8 cellular contexts compared by ENCODE assay signal in the genomic region with DNA sequence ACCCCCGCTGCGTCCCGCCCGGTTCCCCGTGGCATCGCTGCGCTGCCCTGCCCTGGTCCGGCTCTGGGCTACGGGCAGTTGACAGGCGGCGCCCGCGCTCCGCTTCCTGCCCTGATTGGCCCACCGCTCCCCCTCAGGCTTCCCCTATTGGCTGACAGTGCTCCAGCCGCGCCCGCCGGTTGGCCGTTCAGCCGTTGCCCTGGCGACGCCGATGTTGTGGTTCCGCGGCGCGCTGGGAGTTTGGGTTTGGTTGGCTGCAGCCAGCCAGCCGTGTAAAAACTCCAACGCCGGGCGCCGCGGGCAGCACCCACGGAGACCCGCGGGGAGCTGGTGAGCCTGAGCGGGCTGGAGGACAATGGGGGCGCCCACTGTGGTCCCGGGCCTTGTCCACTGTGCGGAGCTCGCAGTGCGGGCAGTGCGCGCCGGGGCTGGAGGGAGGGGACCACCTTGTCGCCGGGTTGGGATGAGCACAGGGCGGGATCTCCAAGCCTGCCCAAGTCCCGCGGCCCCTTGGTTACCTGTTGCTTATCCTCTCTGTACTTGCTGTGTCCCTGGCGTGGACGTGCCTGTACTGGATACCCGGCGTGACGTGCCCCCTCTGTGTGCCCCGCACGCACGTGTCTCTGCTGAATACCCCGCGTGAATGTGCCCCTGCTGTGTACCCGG. TPM values are rescaled to one million over a fixed set of nuclear protein-coding genes. Genes with fewer than 3 reads are reported as not detected.
DNase-seq lines count a peak whose midpoint lies in the region; ATAC-seq and TF ChIP-seq lines count a peak whose summit lies in the region.

A gene (plus strand): TSS at position 243 of the 666 bp plus-strand sequence. CDS start 766 bp downstream, outside the sequence.

- H3K27me3 ChIP-seq in CD4-positive, alpha-beta memory T cell (ENCODE audit: insufficient read depth, low read length): no peaks in the 10 kb centered on the region
- H3K27me3 ChIP-seq in NT2/D1 (ENCODE audit: insufficient read depth, insufficient read length): peaks cover 52% of the 10 kb centered on the region

- no peaks in the 10 kb centered on the region for H3K36me3 ChIP-seq in CD4-positive, alpha-beta memory T cell (ENCODE audit: insufficient read depth, low read length)
- H3K36me3 ChIP-seq in NT2/D1 (ENCODE audit: insufficient read depth, insufficient read length, low read length): no peaks in the 10 kb centered on the region

- peak within 1 kb of the TSS; percentile 54 for H3K9ac ChIP-seq in NT2/D1 (ENCODE audit: insufficient read length, low read depth)

- peak within 1 kb of the TSS; percentile 11 for H3K27ac ChIP-seq in CD4-positive, alpha-beta memory T cell (ENCODE audit: low read depth, low read length)

- CTCF ChIA-PET in CD4-positive, alpha-beta memory T cell (lab: Charles Lee; ENCODE audit: partially characterized antibody): interaction anchor here (1.2 to 1.5 kb wide), 2 partner anchors 43 to 50 kb away, joined by 3 to 4 read pairs; no protein-coding TSS in a partner anchor

- POLR2A ChIA-PET in CD4-positive, alpha-beta memory T cell (lab: Charles Lee; ENCODE audit: partially characterized antibody): interaction anchor here (1.2 to 2.4 kb wide), 5 partner anchors 12 to 54 kb away, joined by 3 to 13 read pairs (median 4); a partner anchor contains a TSS

- H3K4me1 ChIP-seq in CD4-positive, alpha-beta memory T cell (ENCODE audit: insufficient read depth, low read length): peaks cover 7% of the 10 kb centered on the region
- peaks cover 11% of the 10 kb centered on the region for H3K4me1 ChIP-seq in NT2/D1 (ENCODE audit: insufficient read depth, insufficient read length)

- H3K27ac Mint-ChIP-seq in CD4-positive, alpha-beta memory T cell: peak within 1 kb of the TSS; percentile 43 to 96 (median 88)
- H3K27ac Mint-ChIP-seq in activated T-helper 1 cell treated with anti-CD3 and anti-CD28 coated beads, Interleukin-12 subunit alpha, Interleukin-12 subunit beta, Interleukin-2, Interleukin-4 antibody, amounts not matched to agents 30 ng/mL and 10 ng/mL and 1 ng/mL, durations not matched to agents 14 hours and 24 hours and 36 hours: peak within 1 kb of the TSS; percentile 72
- peak within 1 kb of the TSS; percentile 11 to 88 (median 59) for H3K27ac Mint-ChIP-seq in naive B cell

- H3K36me3 Mint-ChIP-seq in CD4-positive, alpha-beta memory T cell: no peaks in the 10 kb centered on the region
- H3K36me3 Mint-ChIP-seq in activated T-helper 1 cell treated with anti-CD3 and anti-CD28 coated beads, Interleukin-12 subunit alpha, Interleukin-12 subunit beta, Interleukin-2, Interleukin-4 antibody, amounts not matched to agents 30 ng/mL and 10 ng/mL and 1 ng/mL, durations not matched to agents 14 hours and 24 hours and 36 hours (ENCODE audit: low read depth): no peaks in the 10 kb centered on the region
- H3K36me3 Mint-ChIP-seq in naive B cell: no peaks in the 10 kb centered on the region

- peaks cover 4 to 11% (median 8%) of the 10 kb centered on the region in 4 donors for H3K4me1 Mint-ChIP-seq in CD4-positive, alpha-beta memory T cell
- peaks cover 11% of the 10 kb centered on the region for H3K4me1 Mint-ChIP-seq in activated T-helper 1 cell treated with anti-CD3 and anti-CD28 coated beads, Interleukin-12 subunit alpha, Interleukin-12 subunit beta, Interleukin-2, Interleukin-4 antibody, amounts not matched to agents 30 ng/mL and 10 ng/mL and 1 ng/mL, durations not matched to agents 14 hours and 24 hours and 36 hours (ENCODE audit: low read depth)
- peaks cover 4 to 13% (median 9%) of the 10 kb centered on the region in 3 donors for H3K4me1 Mint-ChIP-seq in naive B cell

- H3K9me3 Mint-ChIP-seq in CD4-positive, alpha-beta memory T cell: peaks cover 0 to 4% (median 0%) of the 10 kb centered on the region in 8 donors
- H3K9me3 Mint-ChIP-seq in activated T-helper 1 cell treated with anti-CD3 and anti-CD28 coated beads, Interleukin-12 subunit alpha, Interleukin-12 subunit beta, Interleukin-2, Interleukin-4 antibody, amounts not matched to agents 30 ng/mL and 10 ng/mL and 1 ng/mL, durations not matched to agents 14 hours and 24 hours and 36 hours: no peaks in the 10 kb centered on the region
- H3K9me3 Mint-ChIP-seq in naive B cell: peaks cover 0 to 2% (median 0%) of the 10 kb centered on the region in 7 donors

- ATAC-seq in GM19455 (IDR thresholded peaks at IDR 0.05; ENCODE audit: unreplicated experiment) (peak; percentile 99), HG03558 (IDR thresholded peaks at IDR 0.05; ENCODE audit: extremely low read depth, unreplicated experiment) (peak; percentile 99), naive B cell (ENCODE audit: low read depth in 2 of 2) (peak; percentile 89 to 94)

- H3K4me3 Mint-ChIP-seq in CD4-positive, alpha-beta memory T cell: peak within 1 kb of the TSS; percentile 78 to 94 (median 88)
- H3K4me3 Mint-ChIP-seq in activated T-helper 1 cell treated with anti-CD3 and anti-CD28 coated beads, Interleukin-12 subunit alpha, Interleukin-12 subunit beta, Interleukin-2, Interleukin-4 antibody, amounts not matched to agents 30 ng/mL and 10 ng/mL and 1 ng/mL, durations not matched to agents 14 hours and 24 hours and 36 hours: peak within 1 kb of the TSS; percentile 81
- H3K4me3 Mint-ChIP-seq in naive B cell: peak within 1 kb of the TSS; percentile 75 to 90 (median 82)

- DNase-seq in CD4-positive, alpha-beta memory T cell: peak; percentile 83 to 88 (median 86)
- peak; percentile 87 for DNase-seq in NT2/D1 (ENCODE audit: low read depth, low spot score)
- peak; percentile 87 for DNase-seq in activated T-helper 1 cell treated with anti-CD3 and anti-CD28 coated beads, Interleukin-12 subunit alpha, Interleukin-12 subunit beta, Interleukin-2, Interleukin-4 antibody, amounts not matched to agents 30 ng/mL and 10 ng/mL and 1 ng/mL, durations not matched to agents 14 hours and 24 hours and 36 hours (ENCODE audit: low spot score)
- peak; percentile 70 for DNase-seq in fibroblast of mammary gland (ENCODE audit: low read depth)
- DNase-seq in naive B cell: peak; percentile 75
- peak; percentile 64 to 69 for DNase-seq in stimulated activated CD8-positive, alpha-beta memory T cell treated with anti-CD3 and anti-CD28 coated beads, Interleukin-7, amount 100 ng/mL, for 1 hour (ENCODE audit: low read depth in 2 of 2)

- peak within 1 kb of the TSS; percentile 68 to 69 for H3K4me3 ChIP-seq in CD4-positive, alpha-beta memory T cell (ENCODE audit: low read length in 2 of 2)
- H3K4me3 ChIP-seq in NT2/D1 (ENCODE audit: insufficient read length, low read depth): peak within 1 kb of the TSS; percentile 70
- peak within 1 kb of the TSS; percentile 48 for H3K4me3 ChIP-seq in fibroblast of mammary gland (ENCODE audit: control insufficient read depth, low read depth, low read length)

- no peaks in the 10 kb centered on the region for H3K9me3 ChIP-seq in CD4-positive, alpha-beta memory T cell (ENCODE audit: control insufficient read depth in 1 of 2, low read length in 2 of 2)
- H3K9me3 ChIP-seq in NT2/D1 (ENCODE audit: insufficient read depth, low read length): no peaks in the 10 kb centered on the region

- H3K27me3 Mint-ChIP-seq in CD4-positive, alpha-beta memory T cell: peaks cover 6 to 12% of the 10 kb centered on the region in 2 donors
- peaks cover 53% of the 10 kb centered on the region for H3K27me3 Mint-ChIP-seq in activated T-helper 1 cell treated with anti-CD3 and anti-CD28 coated beads, Interleukin-12 subunit alpha, Interleukin-12 subunit beta, Interleukin-2, Interleukin-4 antibody, amounts not matched to agents 30 ng/mL and 10 ng/mL and 1 ng/mL, durations not matched to agents 14 hours and 24 hours and 36 hours (ENCODE audit: insufficient read depth)
- H3K27me3 Mint-ChIP-seq in naive B cell: peaks cover 36 to 62% (median 36%) of the 10 kb centered on the region in 3 donors

- intact Hi-C loops in CD4-positive, alpha-beta memory T cell (cut with micrococcal nuclease): loop anchor here (1.0 to 2.0 kb wide), 6 partner anchors 11 to 75 kb away; a partner anchor contains a TSS
- intact Hi-C loops in activated T-helper 1 cell treated with anti-CD3 and anti-CD28 coated beads, Interleukin-12 subunit alpha, Interleukin-12 subunit beta, Interleukin-2, Interleukin-4 antibody, amounts not matched to agents 30 ng/mL and 10 ng/mL and 1 ng/mL, durations not matched to agents 14 hours and 24 hours and 36 hours (cut with micrococcal nuclease): loop anchor here (1.0 to 2.0 kb wide), 5 partner anchors 44 to 75 kb away; a partner anchor contains a TSS

- TF ChIP-seq CTCF in fibroblast of mammary gland (conservative IDR thresholded peaks at IDR 0.05; ENCODE audit: control insufficient read depth, insufficient read depth, low read depth, low read length): no peak

RNA-seq across cellular contexts. Expression of the gene that starts here (rescaled TPM):
- not detected for total RNA-seq in CD4-positive, alpha-beta memory T cell
- under 1 TPM; 0.16 to 0.22 TPM for polyA plus RNA-seq in CD4-positive, alpha-beta memory T cell
- 0.10 and 0.31 TPM in 2 replicates for total RNA-seq in activated T-helper 1 cell treated with anti-CD3 and anti-CD28 coated beads, Interleukin-12 subunit alpha, Interleukin-12 subunit beta, Interleukin-2, Interleukin-4 antibody, amounts not matched to agents 30 ng/mL and 10 ng/mL and 1 ng/mL, durations not matched to agents 14 hours and 24 hours and 36 hours
- polyA plus RNA-seq in naive B cell (ENCODE audit: low read depth in 6 of 6): not detected

Comparison
In these comparisons a context has a peak if more than half of its experiments do, and no peak if none do; other contexts are left out.
1. Peak in every context shown above with its lines: DNase-seq, ATAC-seq, H3K4me3 ChIP-seq and H3K27ac ChIP-seq.
2. Peak in DNase-seq, H3K4me3 ChIP-seq and H3K27ac ChIP-seq in CD4-positive, alpha-beta memory T cell; RNA of the gene not detected or under 1 TPM.
3. Peak in DNase-seq in activated T-helper 1 cell treated with anti-CD3 and anti-CD28 coated beads, Interleukin-12 subunit alpha, Interleukin-12 subunit beta, Interleukin-2, Interleukin-4 antibody, amounts not matched to agents 30 ng/mL and 10 ng/mL and 1 ng/mL, durations not matched to agents 14 hours and 24 hours and 36 hours; RNA of the gene not detected or under 1 TPM.
4. Peak in DNase-seq and ATAC-seq in naive B cell; RNA of the gene not detected or under 1 TPM.